18 cellular contexts compared by ENCODE assay signal in genomic region chr12:39931857-39932256, GRCh38.
DNase-seq lines count a peak whose midpoint lies in the region; ATAC-seq and TF ChIP-seq lines count a peak whose summit lies in the region.
"Had no signal": no experiment of that assay in that cellular context is flagged by ENCODE, and none has a peak within 500 bp of the region (broad histone marks: within the 10 kb centered on the region; RNA-seq: fewer than 3 reads in every experiment).

No MANE protein-coding gene starts in this region.

- H3K27me3 ChIP-seq in heart right ventricle: no peaks in the 10 kb centered on the region
- H3K27me3 ChIP-seq in gastroesophageal sphincter: no peaks in the 10 kb centered on the region
- H3K27me3 ChIP-seq in aorta (ENCODE audit: control insufficient read depth in 1 of 2, insufficient read depth in 2 of 2, low read length in 1 of 2): no peaks in the 10 kb centered on the region

- H3K36me3 ChIP-seq in heart right ventricle: no peaks in the 10 kb centered on the region
- H3K36me3 ChIP-seq in gastroesophageal sphincter: no peaks in the 10 kb centered on the region
- no peaks in the 10 kb centered on the region for H3K36me3 ChIP-seq in aorta (ENCODE audit: control insufficient read depth in 1 of 2, insufficient read depth in 2 of 2, low read length in 1 of 2)

- ATAC-seq in left ventricle myocardium superior: peak; percentile 22
- no peak for ATAC-seq in heart right ventricle
- peak; percentile 60 for ATAC-seq in gastroesophageal sphincter
- peak; percentile 44 for ATAC-seq in aorta (ENCODE audit: low FRiP score)
- ATAC-seq: A549, HCT116 had no signal

- H3K4me3 ChIP-seq in heart right ventricle (no peak overlapping the region), gastroesophageal sphincter (no peak overlapping the region), aorta (ENCODE audit: low read length in 2 of 2) (no peak overlapping the region)
- H3K4me3 ChIP-seq: A549, GM23248 had no signal

- no peak for TF ChIP-seq EP300 in gastroesophageal sphincter (IDR thresholded peaks at IDR 0.05)

- H3K27ac ChIP-seq in heart right ventricle: no peak overlapping the region
- H3K27ac ChIP-seq in gastroesophageal sphincter: no peak overlapping the region
- H3K27ac ChIP-seq in aorta (ENCODE audit: low read depth in 1 of 2, low read length in 2 of 2): no peak overlapping the region
- H3K27ac ChIP-seq: A549, GM23248 had no signal

- intact Hi-C loops in left ventricle myocardium superior (cut with micrococcal nuclease) (no loop called here), heart right ventricle (cut with DNase I) (no loop called here), aorta (cut with DNase I) (no loop called here)

- no peak for TF ChIP-seq POLR2A in gastroesophageal sphincter (IDR thresholded peaks at IDR 0.05)

- H3K4me1 ChIP-seq in heart right ventricle (peaks cover 0 to 13% (median 0%) of the 10 kb centered on the region in 9 donors), gastroesophageal sphincter (peaks cover 0 to 7% (median 0%) of the 10 kb centered on the region in 3 donors), aorta (ENCODE audit: control insufficient read depth in 1 of 2, insufficient read depth in 2 of 2, low read length in 2 of 2) (no peaks in the 10 kb centered on the region)
- H3K4me1 ChIP-seq: A549 had no signal

- no peaks in the 10 kb centered on the region for H3K9me3 ChIP-seq in heart right ventricle
- no peaks in the 10 kb centered on the region for H3K9me3 ChIP-seq in gastroesophageal sphincter
- no peaks in the 10 kb centered on the region for H3K9me3 ChIP-seq in aorta (ENCODE audit: control insufficient read depth, low read length)
- H3K9me3 ChIP-seq: A549 had no signal

- DNase-seq in left ventricle myocardium superior: no peak
- DNase-seq in heart right ventricle: no peak
- DNase-seq in amniotic epithelial cell (ENCODE audit: low read depth): peak; percentile 38
- DNase-seq in aorta: no peak
- no peak for DNase-seq in DMS114 treated with DMSO at 0.1 percent for 48 hours (lab: John Stamatoyannopoulos, UW; ENCODE audit: unreplicated experiment)
- no peak for DNase-seq in NCI-H187 (lab: John Stamatoyannopoulos, UW)
- DNase-seq in cerebellar cortex (ENCODE audit: low spot score): no peak
- DNase-seq: Calu3; CD4-positive, alpha-beta T cell; DMS79; GM23248; NCI-H1092; NCI-H1694; NCI-H446; NCI-H748 treated with DMSO at 0.1 percent for 48 hours had no signal

- TF ChIP-seq CTCF in heart right ventricle (IDR thresholded peaks at IDR 0.05): no peak
- TF ChIP-seq CTCF in gastroesophageal sphincter (IDR thresholded peaks at IDR 0.05): no peak

Comparison
In these comparisons a context has a peak if more than half of its experiments do, and no peak if none do; other contexts are left out.
1. ATAC-seq: peak in left ventricle myocardium superior (single experiment), gastroesophageal sphincter (single experiment) and aorta (single experiment); none in heart right ventricle (0 of 8).